ENCODE assay signal across 15 cellular contexts in the genomic region with DNA sequence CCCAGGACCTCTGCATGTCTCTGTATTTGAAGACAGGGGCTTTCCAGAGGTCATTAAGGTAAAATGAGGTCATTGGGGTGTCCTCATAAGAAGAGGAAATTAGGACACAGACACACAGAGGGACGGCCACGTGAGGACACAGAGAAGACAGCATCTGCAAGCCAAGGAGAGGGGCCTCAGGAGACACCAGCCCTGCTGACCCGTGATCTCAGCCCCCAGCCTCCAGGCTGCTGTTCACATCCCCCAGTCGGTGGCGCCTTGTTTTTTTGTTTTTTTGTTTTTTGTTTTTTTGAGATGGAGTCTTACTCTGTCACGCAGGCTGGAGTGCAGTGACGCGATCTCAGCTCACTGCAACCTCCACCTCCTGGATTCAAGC. TPM values are rescaled to one million over a fixed set of nuclear protein-coding genes. Genes with fewer than 3 reads are reported as not detected.
"Had no signal": no experiment of that assay in that cellular context is flagged by ENCODE, and none has a peak within 500 bp of the region (broad histone marks: within the 10 kb centered on the region; RNA-seq: fewer than 3 reads in every experiment).

No MANE protein-coding gene starts in this region.

- H3K4me3 ChIP-seq: neural progenitor cell, pancreas, skin epidermis had no signal

- H3K36me3 ChIP-seq: neural progenitor cell, pancreas had no signal

- ATAC-seq: activated CD8-positive, alpha-beta T cell treated with anti-CD3 and anti-CD28 coated beads, Interleukin-2, amount 10 ng/mL, durations not matched to agents 7 days and 5 days; left colon; pancreas had no signal

- H3K36me3 Mint-ChIP-seq: brain had no signal

- H3K9me3 ChIP-seq: pancreas had no signal

- H3K27ac Mint-ChIP-seq: activated CD8-positive, alpha-beta T cell treated with anti-CD3 and anti-CD28 coated beads, Interleukin-2, amount 10 ng/mL, durations not matched to agents 7 days and 5 days; activated T-helper 1 cell treated with anti-CD3 and anti-CD28 coated beads, Interleukin-12 subunit alpha, Interleukin-12 subunit beta, Interleukin-2, Interleukin-4 antibody, amounts not matched to agents 30 ng/mL and 10 ng/mL and 1 ng/mL, durations not matched to agents 14 hours and 24 hours and 36 hours; neural progenitor cell had no signal

- H3K27me3 ChIP-seq: pancreas had no signal

- H3K9ac ChIP-seq: neural progenitor cell had no signal

- H3K4me2 ChIP-seq: neural progenitor cell had no signal

- H3K27ac ChIP-seq: neural progenitor cell, pancreas, skin epidermis had no signal

- DNase-seq: activated CD4-positive, alpha-beta T cell treated with anti-CD3 and anti-CD28 coated beads for 48 hours; activated CD8-positive, alpha-beta memory T cell treated with anti-CD3 and anti-CD28 coated beads, Interleukin-2, amount 50 U/mL, for 48 hours; activated CD8-positive, alpha-beta T cell treated with anti-CD3 and anti-CD28 coated beads, Interleukin-2, amount 10 ng/mL, durations not matched to agents 7 days and 5 days; activated naive CD4-positive, alpha-beta T cell treated with Interleukin-2 at 50 U/mL for 16 hours; erythroblast; left colon; mammary epithelial cell; T-helper 1 cell had no signal

- H3K4me3 Mint-ChIP-seq: activated CD8-positive, alpha-beta T cell treated with anti-CD3 and anti-CD28 coated beads, Interleukin-2, amount 10 ng/mL, durations not matched to agents 7 days and 5 days; activated T-helper 1 cell treated with anti-CD3 and anti-CD28 coated beads, Interleukin-12 subunit alpha, Interleukin-12 subunit beta, Interleukin-2, Interleukin-4 antibody, amounts not matched to agents 30 ng/mL and 10 ng/mL and 1 ng/mL, durations not matched to agents 14 hours and 24 hours and 36 hours had no signal

- H3K9me3 Mint-ChIP-seq: activated T-helper 1 cell treated with anti-CD3 and anti-CD28 coated beads, Interleukin-12 subunit alpha, Interleukin-12 subunit beta, Interleukin-2, Interleukin-4 antibody, amounts not matched to agents 30 ng/mL and 10 ng/mL and 1 ng/mL, durations not matched to agents 14 hours and 24 hours and 36 hours; brain; neural progenitor cell had no signal

RNA-seq across cellular contexts. Expression of a gene that starts 30.7 kb away (rescaled TPM):
- total RNA-seq: activated CD8-positive, alpha-beta T cell treated with anti-CD3 and anti-CD28 coated beads, Interleukin-2, amount 10 ng/mL, durations not matched to agents 7 days and 5 days; activated T-helper 1 cell treated with anti-CD3 and anti-CD28 coated beads, Interleukin-12 subunit alpha, Interleukin-12 subunit beta, Interleukin-2, Interleukin-4 antibody, amounts not matched to agents 30 ng/mL and 10 ng/mL and 1 ng/mL, durations not matched to agents 14 hours and 24 hours and 36 hours; mammary epithelial cell; pancreas; renal cortical epithelial cell had no signal
- polyA plus RNA-seq: adipose tissue, mammary epithelial cell, pancreas had no signal

RNA-seq across cellular contexts. Expression of a gene that starts 37.0 kb away (rescaled TPM):
- total RNA-seq: activated CD8-positive, alpha-beta T cell treated with anti-CD3 and anti-CD28 coated beads, Interleukin-2, amount 10 ng/mL, durations not matched to agents 7 days and 5 days; activated T-helper 1 cell treated with anti-CD3 and anti-CD28 coated beads, Interleukin-12 subunit alpha, Interleukin-12 subunit beta, Interleukin-2, Interleukin-4 antibody, amounts not matched to agents 30 ng/mL and 10 ng/mL and 1 ng/mL, durations not matched to agents 14 hours and 24 hours and 36 hours; mammary epithelial cell; pancreas; renal cortical epithelial cell had no signal
- polyA plus RNA-seq: adipose tissue, mammary epithelial cell, pancreas had no signal
